In the genomic region with DNA sequence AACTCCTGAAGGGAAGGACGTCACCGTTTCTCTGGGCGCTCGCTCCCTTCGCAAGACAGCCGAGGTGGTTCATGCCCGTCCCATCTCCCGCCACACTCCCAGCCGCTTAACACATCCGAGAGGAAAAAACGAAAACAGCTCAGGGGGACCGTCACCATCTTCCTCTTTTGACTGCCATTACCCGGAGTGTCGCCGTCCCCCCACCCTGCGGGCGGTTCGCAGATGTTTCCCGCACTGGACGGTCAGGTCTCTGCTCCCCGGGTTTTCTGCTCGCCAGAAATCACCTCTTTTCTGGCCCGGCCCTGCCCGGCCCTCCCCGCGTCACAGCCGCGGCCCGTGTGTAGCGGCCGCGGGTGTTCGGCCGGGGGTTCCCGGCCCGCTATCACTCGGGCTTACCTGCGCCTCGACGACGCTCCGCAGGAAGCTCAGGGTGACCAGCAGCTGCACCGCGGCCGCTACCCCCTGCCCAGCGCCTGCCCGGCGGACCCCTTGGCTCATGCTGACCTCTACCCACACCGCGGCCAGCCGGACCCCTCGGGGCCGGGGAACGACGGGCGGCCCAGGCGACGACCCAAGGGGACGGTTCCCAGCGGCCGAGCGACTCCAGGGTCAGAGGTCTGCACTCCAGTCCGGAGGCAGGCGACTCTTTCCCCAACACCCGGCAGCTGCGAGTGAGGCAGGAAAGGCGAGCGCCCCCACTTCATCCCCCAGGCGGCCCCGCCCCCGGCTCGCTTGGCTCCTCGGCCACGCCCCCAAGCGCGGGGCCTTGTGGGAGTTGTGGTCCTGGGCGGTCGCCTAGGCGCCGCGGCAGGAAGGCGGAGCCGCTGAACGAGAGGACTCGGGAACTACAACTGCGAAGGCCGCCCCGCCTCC, we compare ENCODE assay signal across 1 cellular context.
TF ChIP-seq lines count a peak whose summit lies in the region.

A gene with protein sequence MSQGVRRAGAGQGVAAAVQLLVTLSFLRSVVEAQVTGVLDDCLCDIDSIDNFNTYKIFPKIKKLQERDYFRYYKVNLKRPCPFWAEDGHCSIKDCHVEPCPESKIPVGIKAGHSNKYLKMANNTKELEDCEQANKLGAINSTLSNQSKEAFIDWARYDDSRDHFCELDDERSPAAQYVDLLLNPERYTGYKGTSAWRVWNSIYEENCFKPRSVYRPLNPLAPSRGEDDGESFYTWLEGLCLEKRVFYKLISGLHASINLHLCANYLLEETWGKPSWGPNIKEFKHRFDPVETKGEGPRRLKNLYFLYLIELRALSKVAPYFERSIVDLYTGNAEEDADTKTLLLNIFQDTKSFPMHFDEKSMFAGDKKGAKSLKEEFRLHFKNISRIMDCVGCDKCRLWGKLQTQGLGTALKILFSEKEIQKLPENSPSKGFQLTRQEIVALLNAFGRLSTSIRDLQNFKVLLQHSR (minus strand): TSS at position 673 of the 873 bp plus-strand sequence. CDS start 175 bp downstream, at position 498.

TF ChIP-seq in HEK293, 187 proteins besides CTCF, POLR2A, EP300 and RAD21 (continued from another document and continues in another):
- TF ChIP-seq ZNF561 (tag by site-specific recombination; IDR thresholded peaks at IDR 0.05; ENCODE audit: borderline replicate concordance): peak; percentile 80; the same call in 1 of the 2 replicates
- TF ChIP-seq MZF1 (tag by site-specific recombination; IDR thresholded peaks at IDR 0.05; ENCODE audit: borderline replicate concordance): peak; percentile 23; the same call in 1 of the 2 replicates
- no peak for TF ChIP-seq ZNF214 (tag by site-specific recombination; IDR thresholded peaks at IDR 0.05; ENCODE audit: borderline replicate concordance)
- TF ChIP-seq, protein P1, sequence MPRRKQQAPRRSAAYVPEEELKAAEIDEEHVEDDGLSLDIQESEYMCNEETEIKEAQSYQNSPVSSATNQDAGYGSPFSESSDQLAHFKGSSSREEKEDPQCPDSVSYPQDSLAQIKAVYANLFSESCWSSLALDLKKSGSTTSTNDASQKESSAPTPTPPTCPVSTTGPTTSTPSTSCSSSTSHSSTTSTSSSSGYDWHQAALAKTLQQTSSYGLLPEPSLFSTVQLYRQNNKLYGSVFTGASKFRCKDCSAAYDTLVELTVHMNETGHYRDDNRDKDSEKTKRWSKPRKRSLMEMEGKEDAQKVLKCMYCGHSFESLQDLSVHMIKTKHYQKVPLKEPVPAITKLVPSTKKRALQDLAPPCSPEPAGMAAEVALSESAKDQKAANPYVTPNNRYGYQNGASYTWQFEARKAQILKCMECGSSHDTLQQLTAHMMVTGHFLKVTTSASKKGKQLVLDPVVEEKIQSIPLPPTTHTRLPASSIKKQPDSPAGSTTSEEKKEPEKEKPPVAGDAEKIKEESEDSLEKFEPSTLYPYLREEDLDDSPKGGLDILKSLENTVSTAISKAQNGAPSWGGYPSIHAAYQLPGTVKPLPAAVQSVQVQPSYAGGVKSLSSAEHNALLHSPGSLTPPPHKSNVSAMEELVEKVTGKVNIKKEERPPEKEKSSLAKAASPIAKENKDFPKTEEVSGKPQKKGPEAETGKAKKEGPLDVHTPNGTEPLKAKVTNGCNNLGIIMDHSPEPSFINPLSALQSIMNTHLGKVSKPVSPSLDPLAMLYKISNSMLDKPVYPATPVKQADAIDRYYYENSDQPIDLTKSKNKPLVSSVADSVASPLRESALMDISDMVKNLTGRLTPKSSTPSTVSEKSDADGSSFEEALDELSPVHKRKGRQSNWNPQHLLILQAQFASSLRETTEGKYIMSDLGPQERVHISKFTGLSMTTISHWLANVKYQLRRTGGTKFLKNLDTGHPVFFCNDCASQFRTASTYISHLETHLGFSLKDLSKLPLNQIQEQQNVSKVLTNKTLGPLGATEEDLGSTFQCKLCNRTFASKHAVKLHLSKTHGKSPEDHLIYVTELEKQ (tag by site-specific recombination; IDR thresholded peaks at IDR 0.05; ENCODE audit: borderline replicate concordance): peak; percentile 50
- no peak for TF ChIP-seq ZNF558 (tag by site-specific recombination; IDR thresholded peaks at IDR 0.05)
- 0 out of 2 replicates have a peak, but pooled peaks have one; percentile 83 for TF ChIP-seq ZBTB17 (tag by site-specific recombination; IDR thresholded peaks at IDR 0.05)
- TF ChIP-seq ZNF335 (tag by site-specific recombination; conservative IDR thresholded peaks at IDR 0.05): peak; percentile 85
- TF ChIP-seq ZNF777 (tag by site-specific recombination; IDR thresholded peaks at IDR 0.05; ENCODE audit: borderline replicate concordance): no peak; the same call in 1 of the 2 replicates
- TF ChIP-seq BCL11B (tag by site-specific recombination; IDR thresholded peaks at IDR 0.05; ENCODE audit: low read depth): peak; percentile 99
- TF ChIP-seq REPIN1 (tag by site-specific recombination; IDR thresholded peaks at IDR 0.05; ENCODE audit: low read depth): peak; percentile 95
- no peak for TF ChIP-seq TRIM28 (IDR thresholded peaks at IDR 0.05; ENCODE audit: borderline replicate concordance, low read length)
- peak; percentile 85 for TF ChIP-seq ZFHX2 (tag by site-specific recombination; conservative IDR thresholded peaks at IDR 0.05)
- no peak for TF ChIP-seq ZNF670 (tag by site-specific recombination; IDR thresholded peaks at IDR 0.05; ENCODE audit: low read depth)
- no peak for TF ChIP-seq ZNF354C (tag by site-specific recombination; IDR thresholded peaks at IDR 0.05; ENCODE audit: borderline replicate concordance, low read depth)
- TF ChIP-seq ZNF24 (tag by site-specific recombination; IDR thresholded peaks at IDR 0.05): peak; percentile 43; the same call in 1 of the 2 replicates
- TF ChIP-seq ZFP41 (tag by site-specific recombination; IDR thresholded peaks at IDR 0.05; ENCODE audit: borderline replicate concordance): no peak; the same call in 1 of the 2 replicates
- TF ChIP-seq, protein P2, sequence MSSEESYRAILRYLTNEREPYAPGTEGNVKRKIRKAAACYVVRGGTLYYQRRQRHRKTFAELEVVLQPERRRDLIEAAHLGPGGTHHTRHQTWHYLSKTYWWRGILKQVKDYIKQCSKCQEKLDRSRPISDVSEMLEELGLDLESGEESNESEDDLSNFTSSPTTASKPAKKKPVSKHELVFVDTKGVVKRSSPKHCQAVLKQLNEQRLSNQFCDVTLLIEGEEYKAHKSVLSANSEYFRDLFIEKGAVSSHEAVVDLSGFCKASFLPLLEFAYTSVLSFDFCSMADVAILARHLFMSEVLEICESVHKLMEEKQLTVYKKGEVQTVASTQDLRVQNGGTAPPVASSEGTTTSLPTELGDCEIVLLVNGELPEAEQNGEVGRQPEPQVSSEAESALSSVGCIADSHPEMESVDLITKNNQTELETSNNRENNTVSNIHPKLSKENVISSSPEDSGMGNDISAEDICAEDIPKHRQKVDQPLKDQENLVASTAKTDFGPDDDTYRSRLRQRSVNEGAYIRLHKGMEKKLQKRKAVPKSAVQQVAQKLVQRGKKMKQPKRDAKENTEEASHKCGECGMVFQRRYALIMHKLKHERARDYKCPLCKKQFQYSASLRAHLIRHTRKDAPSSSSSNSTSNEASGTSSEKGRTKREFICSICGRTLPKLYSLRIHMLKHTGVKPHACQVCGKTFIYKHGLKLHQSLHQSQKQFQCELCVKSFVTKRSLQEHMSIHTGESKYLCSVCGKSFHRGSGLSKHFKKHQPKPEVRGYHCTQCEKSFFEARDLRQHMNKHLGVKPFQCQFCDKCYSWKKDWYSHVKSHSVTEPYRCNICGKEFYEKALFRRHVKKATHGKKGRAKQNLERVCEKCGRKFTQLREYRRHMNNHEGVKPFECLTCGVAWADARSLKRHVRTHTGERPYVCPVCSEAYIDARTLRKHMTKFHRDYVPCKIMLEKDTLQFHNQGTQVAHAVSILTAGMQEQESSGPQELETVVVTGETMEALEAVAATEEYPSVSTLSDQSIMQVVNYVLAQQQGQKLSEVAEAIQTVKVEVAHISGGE (tag by site-specific recombination; conservative IDR thresholded peaks at IDR 0.05; ENCODE audit: low read depth): peak; percentile 54
- TF ChIP-seq ZNF202 (tag by site-specific recombination; IDR thresholded peaks at IDR 0.05; ENCODE audit: borderline replicate concordance): no peak
- TF ChIP-seq ZNF157 (tag by site-specific recombination; IDR thresholded peaks at IDR 0.05): no peak; the same call in 1 of the 2 replicates
- TF ChIP-seq ZNF660 (tag by site-specific recombination; IDR thresholded peaks at IDR 0.05): 0 out of 2 replicates have a peak, but pooled peaks have one; percentile 18
- no peak; the same call in 1 of the 2 replicates for TF ChIP-seq ZNF843 (tag by site-specific recombination; IDR thresholded peaks at IDR 0.05)
- peak; percentile 34; the same call in 1 of the 2 replicates for TF ChIP-seq ZBTB21 (tag by site-specific recombination; IDR thresholded peaks at IDR 0.05)
- TF ChIP-seq ZNF629 (tag by site-specific recombination; IDR thresholded peaks at IDR 0.05): peak; percentile 42
- TF ChIP-seq SP2 (tag by site-specific recombination; IDR thresholded peaks at IDR 0.05): peak; percentile 90
- TF ChIP-seq FEZF1 (tag by site-specific recombination; IDR thresholded peaks at IDR 0.05): peak; percentile 39; the same call in 1 of the 2 replicates
- TF ChIP-seq ZNF792 (tag by site-specific recombination; IDR thresholded peaks at IDR 0.05): 0 out of 2 replicates have a peak, but pooled peaks have one; percentile 52
- 0 out of 2 replicates have a peak, but pooled peaks have one; percentile 13 for TF ChIP-seq ZBTB1 (tag by site-specific recombination; IDR thresholded peaks at IDR 0.05)
- no peak for TF ChIP-seq ZNF16 (tag by site-specific recombination; IDR thresholded peaks at IDR 0.05; ENCODE audit: low read depth)
- no peak for TF ChIP-seq SCRT1 (tag by site-specific recombination; IDR thresholded peaks at IDR 0.05; ENCODE audit: borderline replicate concordance)
- peak; percentile 85 for TF ChIP-seq ZBTB20 (tag by site-specific recombination; IDR thresholded peaks at IDR 0.05)
- TF ChIP-seq, protein P3, sequence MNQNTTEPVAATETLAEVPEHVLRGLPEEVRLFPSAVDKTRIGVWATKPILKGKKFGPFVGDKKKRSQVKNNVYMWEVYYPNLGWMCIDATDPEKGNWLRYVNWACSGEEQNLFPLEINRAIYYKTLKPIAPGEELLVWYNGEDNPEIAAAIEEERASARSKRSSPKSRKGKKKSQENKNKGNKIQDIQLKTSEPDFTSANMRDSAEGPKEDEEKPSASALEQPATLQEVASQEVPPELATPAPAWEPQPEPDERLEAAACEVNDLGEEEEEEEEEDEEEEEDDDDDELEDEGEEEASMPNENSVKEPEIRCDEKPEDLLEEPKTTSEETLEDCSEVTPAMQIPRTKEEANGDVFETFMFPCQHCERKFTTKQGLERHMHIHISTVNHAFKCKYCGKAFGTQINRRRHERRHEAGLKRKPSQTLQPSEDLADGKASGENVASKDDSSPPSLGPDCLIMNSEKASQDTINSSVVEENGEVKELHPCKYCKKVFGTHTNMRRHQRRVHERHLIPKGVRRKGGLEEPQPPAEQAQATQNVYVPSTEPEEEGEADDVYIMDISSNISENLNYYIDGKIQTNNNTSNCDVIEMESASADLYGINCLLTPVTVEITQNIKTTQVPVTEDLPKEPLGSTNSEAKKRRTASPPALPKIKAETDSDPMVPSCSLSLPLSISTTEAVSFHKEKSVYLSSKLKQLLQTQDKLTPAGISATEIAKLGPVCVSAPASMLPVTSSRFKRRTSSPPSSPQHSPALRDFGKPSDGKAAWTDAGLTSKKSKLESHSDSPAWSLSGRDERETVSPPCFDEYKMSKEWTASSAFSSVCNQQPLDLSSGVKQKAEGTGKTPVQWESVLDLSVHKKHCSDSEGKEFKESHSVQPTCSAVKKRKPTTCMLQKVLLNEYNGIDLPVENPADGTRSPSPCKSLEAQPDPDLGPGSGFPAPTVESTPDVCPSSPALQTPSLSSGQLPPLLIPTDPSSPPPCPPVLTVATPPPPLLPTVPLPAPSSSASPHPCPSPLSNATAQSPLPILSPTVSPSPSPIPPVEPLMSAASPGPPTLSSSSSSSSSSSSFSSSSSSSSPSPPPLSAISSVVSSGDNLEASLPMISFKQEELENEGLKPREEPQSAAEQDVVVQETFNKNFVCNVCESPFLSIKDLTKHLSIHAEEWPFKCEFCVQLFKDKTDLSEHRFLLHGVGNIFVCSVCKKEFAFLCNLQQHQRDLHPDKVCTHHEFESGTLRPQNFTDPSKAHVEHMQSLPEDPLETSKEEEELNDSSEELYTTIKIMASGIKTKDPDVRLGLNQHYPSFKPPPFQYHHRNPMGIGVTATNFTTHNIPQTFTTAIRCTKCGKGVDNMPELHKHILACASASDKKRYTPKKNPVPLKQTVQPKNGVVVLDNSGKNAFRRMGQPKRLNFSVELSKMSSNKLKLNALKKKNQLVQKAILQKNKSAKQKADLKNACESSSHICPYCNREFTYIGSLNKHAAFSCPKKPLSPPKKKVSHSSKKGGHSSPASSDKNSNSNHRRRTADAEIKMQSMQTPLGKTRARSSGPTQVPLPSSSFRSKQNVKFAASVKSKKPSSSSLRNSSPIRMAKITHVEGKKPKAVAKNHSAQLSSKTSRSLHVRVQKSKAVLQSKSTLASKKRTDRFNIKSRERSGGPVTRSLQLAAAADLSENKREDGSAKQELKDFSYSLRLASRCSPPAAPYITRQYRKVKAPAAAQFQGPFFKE (tag by site-specific recombination; IDR thresholded peaks at IDR 0.05; ENCODE audit: borderline replicate concordance): no peak
- TF ChIP-seq ZNF2 (tag by site-specific recombination; IDR thresholded peaks at IDR 0.05): peak; percentile 96
- no peak for TF ChIP-seq GLI2 (tag by site-specific recombination; IDR thresholded peaks at IDR 0.05; ENCODE audit: borderline replicate concordance, low read depth)
- no peak for TF ChIP-seq ZNF324 (tag by site-specific recombination; IDR thresholded peaks at IDR 0.05)
- no peak for TF ChIP-seq ZNF776 (tag by site-specific recombination; IDR thresholded peaks at IDR 0.05; ENCODE audit: borderline replicate concordance)
- no peak for TF ChIP-seq ZNF555 (tag by site-specific recombination; conservative IDR thresholded peaks at IDR 0.05)
- TF ChIP-seq, protein P4, sequence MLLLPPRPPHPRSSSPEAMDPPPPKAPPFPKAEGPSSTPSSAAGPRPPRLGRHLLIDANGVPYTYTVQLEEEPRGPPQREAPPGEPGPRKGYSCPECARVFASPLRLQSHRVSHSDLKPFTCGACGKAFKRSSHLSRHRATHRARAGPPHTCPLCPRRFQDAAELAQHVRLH (tag by site-specific recombination; IDR thresholded peaks at IDR 0.05): peak; percentile 48
- TF ChIP-seq MYNN (tag by site-specific recombination; IDR thresholded peaks at IDR 0.05; ENCODE audit: borderline replicate concordance): 0 out of 2 replicates have a peak, but pooled peaks have one; percentile 48
- no peak for TF ChIP-seq ZNF433 (tag by site-specific recombination; IDR thresholded peaks at IDR 0.05; ENCODE audit: low read depth)
- peak; percentile 81 for TF ChIP-seq SP7 (tag by site-specific recombination; IDR thresholded peaks at IDR 0.05)
- TF ChIP-seq ZNF560 (tag by site-specific recombination; IDR thresholded peaks at IDR 0.05; ENCODE audit: borderline replicate concordance): no peak
- no peak; the same call in 1 of the 2 replicates for TF ChIP-seq WT1 (tag by site-specific recombination; IDR thresholded peaks at IDR 0.05)
- TF ChIP-seq KLF8 (tag by site-specific recombination; IDR thresholded peaks at IDR 0.05): peak; percentile 64
- peak; percentile 49 for TF ChIP-seq ZNF623 (tag by site-specific recombination; IDR thresholded peaks at IDR 0.05)
- peak; percentile 39; the same call in 1 of the 2 replicates for TF ChIP-seq ZFP69B (tag by site-specific recombination; IDR thresholded peaks at IDR 0.05)
- 0 out of 2 replicates have a peak, but pooled peaks have one; percentile 76 for TF ChIP-seq HOXC10 (CRISPR knock-in tag; IDR thresholded peaks at IDR 0.05)
- peak; percentile 70; the same call in 1 of the 2 replicates for TF ChIP-seq ZNF391 (tag by site-specific recombination; IDR thresholded peaks at IDR 0.05; ENCODE audit: borderline replicate concordance, low read depth)
